Comparison of ENCODE assay signal across 11 cellular contexts in genomic region chr3:57758686-57759085, GRCh38. TPM values are rescaled to one million over a fixed set of nuclear protein-coding genes. Genes with fewer than 3 reads are reported as not detected.
A peak's percentile ranks its signal among the peaks of the same experiment; 100 is the strongest.
DNase-seq lines count a peak whose midpoint lies in the region; ATAC-seq and TF ChIP-seq lines count a peak whose summit lies in the region.
"Had no signal": no experiment of that assay in that cellular context is flagged by ENCODE, and none has a peak within 500 bp of the region (broad histone marks: within the 10 kb centered on the region; RNA-seq: fewer than 3 reads in every experiment).

No MANE protein-coding gene starts in this region.

- TF ChIP-seq CTCF in BJ (IDR thresholded peaks at IDR 0.05; ENCODE audit: insufficient read depth, low read depth, low read length), result no peak
- no peak for TF ChIP-seq CTCF in IMR-90 (conservative IDR thresholded peaks at IDR 0.05; ENCODE audit: low read depth, low read length)
- TF ChIP-seq CTCF in cardiac fibroblast (IDR thresholded peaks at IDR 0.05; ENCODE audit: low read depth, low read length), result no peak

- no peak overlapping the region for H3K18ac ChIP-seq in IMR-90 (ENCODE audit: low read depth, low read length)

- in situ Hi-C loops in IMR-90 (cut with MboI; ENCODE audit: low sequenced_read_pairs), result no loop called here

- H2AK9ac ChIP-seq in IMR-90 (replicated peaks; ENCODE audit: low read depth, low read length, poor library complexity), result no peak overlapping the region

- H2AK5ac ChIP-seq in IMR-90 (ENCODE audit: low read depth, low read length), result no peak overlapping the region

- H3K4me1 ChIP-seq in IMR-90 (ENCODE audit: control insufficient read depth, insufficient read depth, low read length) (peaks cover 4% of the 10 kb centered on the region), muscle layer of duodenum (ENCODE audit: control insufficient read depth in 1 of 2, insufficient read depth in 2 of 2, low read length in 2 of 2) (peaks cover 6 to 42% of the 10 kb centered on the region in 2 donors)

- no peak overlapping the region for H2BK120ac ChIP-seq in IMR-90 (ENCODE audit: low read depth, low read length)

- H3K9me3 ChIP-seq in IMR-90 (ENCODE audit: control insufficient read depth, insufficient read depth, low read length) (no peaks in the 10 kb centered on the region), muscle layer of duodenum (ENCODE audit: control insufficient read depth in 1 of 2, low read length in 2 of 2) (no peaks in the 10 kb centered on the region)

- no peak overlapping the region for H2BK15ac ChIP-seq in IMR-90 (ENCODE audit: low read depth, low read length)

- TF ChIP-seq POLR2A in IMR-90 (IDR thresholded peaks at IDR 0.05; ENCODE audit: low read depth, low read length), result no peak

- CTCF ChIA-PET in BJ (lab: Yijun Ruan, JAX) (interaction anchor here (0.8 to 1.3 kb wide), 3 partner anchors 9 to 94 kb away, joined by 3 to 5 read pairs (median 3); no protein-coding TSS in a partner anchor), IMR-90 (lab: Yijun Ruan, JAX) (interaction anchor here (1.4 kb wide), 1 partner anchor 16 kb away, joined by 3 read pairs; no protein-coding TSS in a partner anchor)

- H3K9ac ChIP-seq in IMR-90 (ENCODE audit: low read depth, low read length), result no peak overlapping the region

- no peak overlapping the region for H4K8ac ChIP-seq in IMR-90 (ENCODE audit: low read depth in 2 of 2, low read length in 2 of 2)

- peaks cover 3% of the 10 kb centered on the region; the same call in 1 of the 2 replicates for H3K36me3 ChIP-seq in BJ (ENCODE audit: control insufficient read depth, insufficient read depth, low read length)
- peaks cover 8% of the 10 kb centered on the region; the same call in 1 of the 2 replicates for H3K36me3 ChIP-seq in IMR-90 (ENCODE audit: control insufficient read depth, insufficient read depth, low read length)
- no peaks in the 10 kb centered on the region for H3K36me3 ChIP-seq in muscle layer of duodenum (ENCODE audit: control insufficient read depth in 1 of 2, insufficient read depth in 2 of 2, low read length in 2 of 2)

- POLR2A ChIA-PET in BJ (lab: Charles Lee), result no interaction called here
- POLR2A ChIA-PET in IMR-90 (lab: Charles Lee; ENCODE audit: unreplicated experiment), result no interaction called here

- H3K4ac ChIP-seq in IMR-90 (ENCODE audit: low read depth, low read length), result no peak overlapping the region

- no peak overlapping the region for H4K91ac ChIP-seq in IMR-90 (ENCODE audit: insufficient read depth, low read depth, low read length)

- no TSS peak for BruUV-seq in IMR-90 (replicated peaks; lab: Mats Ljungman, UMichigan)

- ATAC-seq in IMR-90 (ENCODE audit: low read depth), result no peak
- ATAC-seq in HG02642 (IDR thresholded peaks at IDR 0.05; ENCODE audit: poor library complexity, unreplicated experiment), result no peak
- no peak for ATAC-seq in GM18498 (IDR thresholded peaks at IDR 0.05; ENCODE audit: unreplicated experiment)
- no peak for ATAC-seq in HG02884 (IDR thresholded peaks at IDR 0.05; ENCODE audit: unreplicated experiment)
- ATAC-seq: esophagus mucosa had no signal

- peaks cover 4% of the 10 kb centered on the region; the same call in 1 of the 2 replicates for H3K9me1 ChIP-seq in IMR-90 (ENCODE audit: insufficient read depth, low read length)

- H3K23ac ChIP-seq in IMR-90 (ENCODE audit: low read depth, low read length), result no peak overlapping the region

- DNase-seq in BJ (ENCODE audit: low read depth) (no peak), IMR-90 (peak; percentile 39), cardiac fibroblast (ENCODE audit: low read depth in 2 of 2) (peak; percentile 15 to 22), DMS153 treated with DMSO at 0.1 percent for 48 hours (lab: John Stamatoyannopoulos, UW; ENCODE audit: unreplicated experiment) (no peak)
- DNase-seq: activated CD4-positive, alpha-beta T cell treated with anti-CD3 and anti-CD28 coated beads for 4 hours; NCI-H2171 had no signal

- TF ChIP-seq RAD21 in IMR-90 (IDR thresholded peaks at IDR 0.05; ENCODE audit: low read length), result no peak

- H3K27ac ChIP-seq in IMR-90 (ENCODE audit: insufficient read depth, low read length), result no peak overlapping the region
- H3K27ac ChIP-seq in muscle layer of duodenum (ENCODE audit: low read length), result no peak overlapping the region

- no peak overlapping the region for H4K5ac ChIP-seq in IMR-90 (ENCODE audit: low read depth, low read length)

- H3K14ac ChIP-seq in IMR-90 (replicated peaks; ENCODE audit: low read depth, low read length), result no peak overlapping the region

- dilution Hi-C loops in IMR-90 (cut with HindIII; ENCODE audit: low sequenced_read_pairs, unreplicated experiment), result no loop called here

- H3K27me3 ChIP-seq in BJ (ENCODE audit: control insufficient read depth, insufficient read depth, low read length), result no peaks in the 10 kb centered on the region
- no peaks in the 10 kb centered on the region for H3K27me3 ChIP-seq in IMR-90 (ENCODE audit: control insufficient read depth, insufficient read depth, low read length)
- H3K27me3 ChIP-seq in muscle layer of duodenum (ENCODE audit: low read depth, low read length), result no peaks in the 10 kb centered on the region

- H3K56ac ChIP-seq in IMR-90 (ENCODE audit: extremely low read depth, insufficient read depth, low read length), result no peak overlapping the region

- H3K79me1 ChIP-seq in IMR-90 (ENCODE audit: low read depth in 1 of 2, low read length in 2 of 2), result peaks cover 3 to 50% of the 10 kb centered on the region in 2 experiments

- peak overlapping the region; percentile 95 for H3K4me2 ChIP-seq in IMR-90 (ENCODE audit: low read depth, low read length)

- intact Hi-C loops in IMR-90 (cut with micrococcal nuclease), result loop anchor here (1.0 to 5.0 kb wide), 3 partner anchors 44 to 69 kb away; no protein-coding TSS in a partner anchor

- no CpG with 5 or more reads among the region's 2 CpGs for WGBS in IMR-90 (ENCODE audit: extremely low coverage in 2 of 2, insufficient read length in 1 of 2), 2 experiments

- no peak overlapping the region for H2BK5ac ChIP-seq in IMR-90 (ENCODE audit: low read depth, low read length, poor library complexity, severe bottlenecking)

- H2AFZ ChIP-seq in IMR-90 (replicated peaks; ENCODE audit: low read length, poor library complexity), result no peak overlapping the region

- H4K20me1 ChIP-seq in IMR-90 (ENCODE audit: insufficient read depth, low read length), result peaks cover 47% of the 10 kb centered on the region

- no peak overlapping the region for H2BK20ac ChIP-seq in IMR-90 (ENCODE audit: low read depth, low read length)

- H3K4me3 ChIP-seq in BJ (ENCODE audit: low read depth, low read length) (peak overlapping the region; percentile 9; the same call in 1 of the 2 replicates), IMR-90 (ENCODE audit: insufficient read depth, low read depth, low read length) (no peak overlapping the region), cardiac fibroblast (replicated peaks in 1 of 2; ENCODE audit: low read depth in 2 of 2, low read length in 2 of 2) (peak overlapping the region in 1 of 2 donors; percentile 84), muscle layer of duodenum (ENCODE audit: low read depth in 1 of 2, low read length in 2 of 2) (peak overlapping the region; percentile 80 to 95)

TF ChIP-seq in IMR-90, 13 proteins besides CTCF, POLR2A, EP300 and RAD21:
- TF ChIP-seq RFX5 (IDR thresholded peaks at IDR 0.05; ENCODE audit: low read depth, low read length) (no peak), BHLHE40 (IDR thresholded peaks at IDR 0.05; ENCODE audit: low read depth, low read length) (no peak), MXI1 (IDR thresholded peaks at IDR 0.05; ENCODE audit: borderline replicate concordance, low read depth, low read length) (no peak), NFE2L2 (IDR thresholded peaks at IDR 0.05; ENCODE audit: low read depth, low read length) (no peak), MAFK (IDR thresholded peaks at IDR 0.05; ENCODE audit: low read depth, low read length) (no peak), ELK1 (IDR thresholded peaks at IDR 0.05; ENCODE audit: borderline replicate concordance, low read depth, low read length) (no peak), FOS (IDR thresholded peaks at IDR 0.05; ENCODE audit: low read depth, low read length) (no peak), SMC3 (IDR thresholded peaks at IDR 0.05; ENCODE audit: low read depth, low read length) (no peak), CEBPB (IDR thresholded peaks at IDR 0.05; ENCODE audit: low read depth, low read length) (no peak), RCOR1 (IDR thresholded peaks at IDR 0.05; ENCODE audit: insufficient replicate concordance, low read length) (no peak), MAZ (IDR thresholded peaks at IDR 0.05; ENCODE audit: borderline replicate concordance, low read depth, low read length) (no peak)

RNA-seq across cellular contexts. Expression of gene SLMAP, which starts 2.6 kb away (rescaled TPM):
- 24.1 and 28.6 TPM in 2 replicates for polyA plus RNA-seq in BJ (2011; rRNA removed)
- 50.6 and 51.4 TPM in 2 replicates for polyA minus RNA-seq in BJ (2011; rRNA and poly(A)+ RNA removed)
- 26.5 and 32.2 TPM in 2 replicates for total RNA-seq in IMR-90 (2012; rRNA removed)
- polyA plus RNA-seq in IMR-90 (2012; rRNA removed), result 14.1 and 15.5 TPM in 2 replicates
- 5.0 and 19.4 TPM in 2 replicates for polyA plus RNA-seq in IMR-90 (2012; cell fraction: cytosol; rRNA removed)
- polyA plus RNA-seq in IMR-90 (2012; cell fraction: nucleus; rRNA removed; ENCODE audit: low replicate concordance), result 10.6 and 24.7 TPM in 2 replicates

Comparison
In these comparisons a context has a peak if more than half of its experiments do, and no peak if none do; other contexts are left out.
1. DNase-seq: peak in IMR-90 (single experiment) and cardiac fibroblast (2 of 2); none in BJ (single experiment) and DMS153 treated with DMSO at 0.1 percent for 48 hours (single experiment).